8 cellular contexts compared by ENCODE assay signal in the genomic region with DNA sequence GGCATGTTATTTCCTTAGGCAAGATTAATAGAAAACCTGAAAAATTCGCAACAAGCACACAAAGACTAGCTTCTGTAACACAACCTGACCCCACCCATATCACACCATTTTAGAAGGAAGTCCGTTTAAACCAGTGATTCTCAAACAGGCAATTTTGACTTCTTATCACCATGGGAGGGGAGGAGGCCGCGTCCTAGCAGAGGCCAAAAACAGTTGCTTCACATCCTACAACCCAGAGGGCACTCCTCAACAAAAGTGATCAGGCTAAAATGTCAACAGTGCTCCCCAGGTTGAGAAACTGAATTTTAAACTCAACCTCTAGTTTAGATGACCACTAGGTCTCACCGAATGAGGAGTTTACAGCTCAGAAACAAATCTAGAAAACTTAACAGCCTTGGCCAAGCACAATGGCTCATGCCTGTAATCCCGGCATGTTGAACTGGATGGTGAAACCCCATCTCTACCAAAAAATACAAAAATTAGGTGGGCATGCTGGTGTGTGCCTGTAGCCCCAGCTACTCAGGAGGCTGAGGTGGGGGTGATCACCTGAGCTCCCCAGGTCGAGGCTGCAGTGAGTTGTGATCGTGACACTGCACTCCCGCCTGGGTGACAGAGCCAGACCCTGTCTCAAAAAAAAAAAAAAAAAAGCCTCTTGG. TPM values are rescaled to one million over a fixed set of nuclear protein-coding genes. Genes with fewer than 3 reads are reported as not detected.
DNase-seq lines count a peak whose midpoint lies in the region; ATAC-seq, FAIRE-seq and TF ChIP-seq lines count a peak whose summit lies in the region.

No MANE protein-coding gene starts in this region.

- no peak for ATAC-seq in GM19463 (IDR thresholded peaks at IDR 0.05; ENCODE audit: unreplicated experiment)

- no peak overlapping the region for H2AFZ ChIP-seq in PC-9

- H3K4me2 ChIP-seq in PC-9 = peak overlapping the region; percentile 85

- no peaks in the 10 kb centered on the region for H3K9me2 ChIP-seq in PC-9 (ENCODE audit: insufficient read depth)

- no peak for TF ChIP-seq CTCF in PC-9 (conservative IDR thresholded peaks at IDR 0.05)
- no peak for TF ChIP-seq CTCF in epithelial cell of proximal tubule (conservative IDR thresholded peaks at IDR 0.05; ENCODE audit: low read depth, low read length)
- TF ChIP-seq CTCF in sigmoid colon (IDR thresholded peaks at IDR 0.05) = no peak
- TF ChIP-seq CTCF in GM10266 (IDR thresholded peaks at IDR 0.05; ENCODE audit: control insufficient read depth, insufficient read depth, low read depth, missing control alignments) = no peak

- H3K4me3 ChIP-seq in PC-9 (peak overlapping the region; percentile 96; the same call in 1 of the 2 replicates), epithelial cell of proximal tubule (ENCODE audit: low read depth, low read length) (peak overlapping the region; percentile 93), sigmoid colon (peak overlapping the region in 2 of 4 donors; percentile 78 to 88)

- 14 to 45% methylated on average over 9 of the region's 9 CpGs for WGBS in sigmoid colon, 2 donors

- no peaks in the 10 kb centered on the region for H3K27me3 ChIP-seq in PC-9 (ENCODE audit: insufficient read depth, low read depth)
- no peaks in the 10 kb centered on the region for H3K27me3 ChIP-seq in sigmoid colon

- peaks cover 11% of the 10 kb centered on the region; the same call in 1 of the 2 replicates for H3F3A ChIP-seq in PC-9 (ENCODE audit: insufficient read depth, low read depth)

- no peak for FAIRE-seq in GM12891 (lab: Jason Lieb, UNC)

- H4K20me1 ChIP-seq in PC-9 (ENCODE audit: insufficient read depth) = peaks cover 64% of the 10 kb centered on the region

- intact Hi-C loops in PC-9 (cut with micrococcal nuclease; ENCODE audit: unreplicated experiment) (loop anchor here (5.0 kb wide), 1 partner anchor 542 kb away; a partner anchor contains a TSS), sigmoid colon (cut with DNase I) (loop anchor here (5.0 kb wide), 2 partner anchors 172 to 433 kb away; a partner anchor contains a TSS)

- no TSS peak for BruUV-seq in PC-9 (replicated peaks; lab: Mats Ljungman, UMichigan)

- no peak; the same call in 1 of the 2 replicates for TF ChIP-seq POLR2A in GM12891 (IDR thresholded peaks at IDR 0.05; ENCODE audit: low read depth, low read length)
- no peak for TF ChIP-seq POLR2A in sigmoid colon (IDR thresholded peaks at IDR 0.05)

- H3K36me3 ChIP-seq in PC-9 (ENCODE audit: low read depth) (peaks cover 16% of the 10 kb centered on the region; the same call in 1 of the 2 replicates), sigmoid colon (no peaks in the 10 kb centered on the region)

- CTCF ChIA-PET in PC-9 (lab: Charles Lee) = interaction anchor here (0.6 kb wide), 2 partner anchors 884 to 1700 kb away, joined by 5 to 6 read pairs; no protein-coding TSS in a partner anchor

- peaks cover 94% of the 10 kb centered on the region for H3K79me2 ChIP-seq in PC-9 (ENCODE audit: low read depth)

- TF ChIP-seq EP300 in sigmoid colon (IDR thresholded peaks at IDR 0.05) = no peak

- POLR2A ChIA-PET in PC-9 (lab: Charles Lee; ENCODE audit: unreplicated experiment) = interaction anchor here (0.7 kb wide), 1 partner anchor 22 kb away, joined by 15 read pairs; no protein-coding TSS in a partner anchor

- H3K27ac ChIP-seq in PC-9 (no peak overlapping the region), sigmoid colon (peak overlapping the region; percentile 94 to 97 (median 96))

- H3K4me1 ChIP-seq in PC-9 (replicated peaks; ENCODE audit: insufficient read depth) (peaks cover 42% of the 10 kb centered on the region), sigmoid colon (peaks cover 0 to 79% (median 68%) of the 10 kb centered on the region in 4 donors)

- DNase-seq in GM12891 (ENCODE audit: insufficient read length, low spot score) = no peak
- DNase-seq in PC-9 = no peak
- no peak for DNase-seq in epithelial cell of proximal tubule (ENCODE audit: low read depth)
- DNase-seq in sigmoid colon = no peak
- DNase-seq in iPS-NIHi7 (ENCODE audit: extremely low spot score) = no peak
- DNase-seq in T1000 (lab: John Stamatoyannopoulos, UW) = no peak
- DNase-seq in GM10266 (ENCODE audit: extremely low spot score) = no peak

- H3K9me3 ChIP-seq in PC-9 (ENCODE audit: insufficient read depth, low read depth) (no peaks in the 10 kb centered on the region), sigmoid colon (no peaks in the 10 kb centered on the region)

TF ChIP-seq in GM12891, 5 proteins besides CTCF, POLR2A, EP300 and RAD21:
- no peak; the same call in none of the 2 replicates for TF ChIP-seq POU2F2 (IDR thresholded peaks at IDR 0.05; ENCODE audit: low read depth, low read length)
- no peak; the same call in 1 of the 2 replicates for TF ChIP-seq POLR2AphosphoS5 (IDR thresholded peaks at IDR 0.05; ENCODE audit: low read depth, low read length)
- TF ChIP-seq TAF1 (IDR thresholded peaks at IDR 0.05; ENCODE audit: low read depth, low read length) = no peak
- TF ChIP-seq SPI1 (IDR thresholded peaks at IDR 0.05; ENCODE audit: low read depth, low read length) = 0 out of 2 replicates have a peak, but pooled peaks have one; percentile 13

RNA-seq across cellular contexts. Expression of a gene that starts 3.4 kb away (rescaled TPM):
- polyA plus RNA-seq in GM12891 (2012; ENCODE audit: low read depth, missing spikeins) = 178 TPM
- total RNA-seq in PC-9 (2021) = 97.7 and 116 TPM in 2 replicates
- 182 and 185 TPM in 2 replicates for total RNA-seq in epithelial cell of proximal tubule
- 10 to 100 TPM; 69.0 to 79.5 (median 72.5) TPM for total RNA-seq in sigmoid colon
- 10 to 100 TPM; 88.7 to 98.5 (median 89.9) TPM for polyA plus RNA-seq in sigmoid colon

RNA-seq across cellular contexts. Expression of a gene that starts 3.6 kb away (rescaled TPM):
- 21.8 TPM for polyA plus RNA-seq in GM12891 (2012; ENCODE audit: low read depth, missing spikeins)
- 31.3 and 42.8 TPM in 2 replicates for total RNA-seq in PC-9 (2021)
- 15.2 and 23.7 TPM in 2 replicates for total RNA-seq in epithelial cell of proximal tubule
- total RNA-seq in sigmoid colon = 10 to 100 TPM in 2 of 4 donors, 1 to 10 TPM in 2; 5.0 to 15.8 (median 10.8) TPM
- 10 to 100 TPM; 14.8 to 17.4 (median 16.9) TPM for polyA plus RNA-seq in sigmoid colon
